17 cellular contexts compared by ENCODE assay signal in genomic region chr5:92994392-92994791, GRCh38.
DNase-seq lines count a peak whose midpoint lies in the region; ATAC-seq and TF ChIP-seq lines count a peak whose summit lies in the region.
"Had no signal": no experiment of that assay in that cellular context is flagged by ENCODE, and none has a peak within 500 bp of the region (broad histone marks: within the 10 kb centered on the region; RNA-seq: fewer than 3 reads in every experiment).

No MANE protein-coding gene starts in this region.

- ATAC-seq in SK-N-SH treated with all-trans-retinoic acid at 6 μM for 48 hours (no peak), HCT116 (no peak), WTC11 (no peak), HG02642 (IDR thresholded peaks at IDR 0.05; ENCODE audit: poor library complexity, unreplicated experiment) (no peak)
- ATAC-seq: A549; CD8-positive, alpha-beta T cell had no signal

- intact Hi-C loops in HCT116 (cut with micrococcal nuclease), result no loop called here

- TF ChIP-seq EP300 in SK-N-SH (IDR thresholded peaks at IDR 0.05; ENCODE audit: borderline replicate concordance in 1 of 2, low read depth in 1 of 2, low read length in 1 of 2), result no peak

- no peak overlapping the region for H3K27ac Mint-ChIP-seq in WTC11
- H3K27ac Mint-ChIP-seq: B cell; CD4-positive, alpha-beta T cell; CD8-positive, alpha-beta T cell had no signal

- no peak for TF ChIP-seq POLR2A in HCT116 (IDR thresholded peaks at IDR 0.05; ENCODE audit: borderline replicate concordance, extremely low read depth, insufficient read depth, insufficient read length)

- POLR2A ChIA-PET in SK-N-SH (lab: Yijun Ruan, JAX) (no interaction called here), HCT116 (lab: Charles Lee) (no interaction called here), WTC11 (lab: Charles Lee) (no interaction called here)

- CTCF ChIA-PET in SK-N-SH (lab: Yijun Ruan, JAX), result interaction anchor here (0.6 kb wide), 1 partner anchor 26 kb away, joined by 3 read pairs; no protein-coding TSS in a partner anchor
- CTCF ChIA-PET in HCT116 (lab: Charles Lee), result no interaction called here
- CTCF ChIA-PET in WTC11 (lab: Charles Lee), result no interaction called here

- H3K79me2 ChIP-seq in SK-N-SH (ENCODE audit: insufficient read depth), result no peaks in the 10 kb centered on the region
- no peaks in the 10 kb centered on the region for H3K79me2 ChIP-seq in HCT116 (ENCODE audit: insufficient read depth, low read length)

- H3K4me3 ChIP-seq in SK-N-SH (ENCODE audit: low read depth in 2 of 2, low read length in 1 of 2) (no peak overlapping the region), HCT116 (replicated peaks in 1 of 2; ENCODE audit: low read depth in 1 of 2, low read length in 2 of 2) (no peak overlapping the region)
- H3K4me3 ChIP-seq: A549; BLaER1 treated with 17β-estradiol and CSF1 and Interleukin-3, amounts not matched to agents 10 nM and 100 nM had no signal

- H3K4me2 ChIP-seq in SK-N-SH (no peak overlapping the region), HCT116 (ENCODE audit: low read length) (no peak overlapping the region)
- H3K4me2 ChIP-seq: A549; BLaER1 treated with 17β-estradiol and CSF1 and Interleukin-3, amounts not matched to agents 10 nM and 100 nM had no signal

- RAD21 ChIA-PET in HCT116 (lab: Charles Lee; ENCODE audit: low non-redundant PET in 1 of 2, low total read pairs in 2 of 2, uncharacterized antibody in 2 of 2, unreplicated experiment in 2 of 2), result no interaction called here

- peaks cover 23% of the 10 kb centered on the region for H3K9me3 Mint-ChIP-seq in WTC11

- H3K36me3 ChIP-seq in SK-N-SH (replicated peaks in 1 of 2; ENCODE audit: control insufficient read depth in 1 of 2, insufficient read depth in 2 of 2, low read length in 1 of 2) (no peaks in the 10 kb centered on the region), HCT116 (ENCODE audit: control insufficient read depth in 1 of 2, insufficient read depth in 2 of 2, low read length in 2 of 2) (no peaks in the 10 kb centered on the region)
- H3K36me3 ChIP-seq: BLaER1 treated with 17β-estradiol and CSF1 and Interleukin-3, amounts not matched to agents 10 nM and 100 nM had no signal

- no peaks in the 10 kb centered on the region for H3K9me2 ChIP-seq in SK-N-SH
- no peaks in the 10 kb centered on the region for H3K9me2 ChIP-seq in HCT116 (ENCODE audit: insufficient read depth)

- H2AFZ ChIP-seq in SK-N-SH (ENCODE audit: low read depth), result no peak overlapping the region
- peak overlapping the region; percentile 62 for H2AFZ ChIP-seq in HCT116 (ENCODE audit: low read depth, low read length, poor library complexity, severe bottlenecking)

- no peaks in the 10 kb centered on the region for H4K20me1 ChIP-seq in SK-N-SH (ENCODE audit: insufficient read depth)
- H4K20me1 ChIP-seq in HCT116 (ENCODE audit: insufficient read depth), result no peaks in the 10 kb centered on the region
- H4K20me1 ChIP-seq: BLaER1 treated with 17β-estradiol and CSF1 and Interleukin-3, amounts not matched to agents 10 nM and 100 nM had no signal

- WGBS in SK-N-SH (ENCODE audit: low lambda C conversion rate), result 100% methylated on average over 1 of the region's 1 CpG

- peaks cover 11% of the 10 kb centered on the region for H3F3A ChIP-seq in SK-N-SH (replicated peaks; ENCODE audit: insufficient read depth)

- TF ChIP-seq CTCF in SK-N-SH (IDR thresholded peaks at IDR 0.05), result no peak
- TF ChIP-seq CTCF in HCT116 (IDR thresholded peaks at IDR 0.05 in 2 of 3, conservative IDR thresholded peaks at IDR 0.05 in 1 of 3; ENCODE audit: borderline replicate concordance in 1 of 3, insufficient read depth in 1 of 3, low read depth in 2 of 3, low read length in 2 of 3), result no peak
- no peak for TF ChIP-seq CTCF in WTC11 (IDR thresholded peaks at IDR 0.05)

- DNase-seq in SK-N-SH (no peak), HCT116 (ENCODE audit: low read depth, low spot score) (no peak), WTC11 (ENCODE audit: low spot score) (no peak)
- DNase-seq: AML-193; Caco-2; Calu3; CD4-positive, alpha-beta T cell; CD8-positive, alpha-beta T cell; DMS79 treated with DMSO at 0.1 percent for 48 hours; GF-D8 had no signal

- H3K27ac ChIP-seq in SK-N-SH (ENCODE audit: low read depth in 2 of 2, low read length in 1 of 2), result no peak overlapping the region
- no peak overlapping the region for H3K27ac ChIP-seq in HCT116 (ENCODE audit: low read depth, low read length)
- H3K27ac ChIP-seq: 22Rv1; A549; BLaER1 treated with 17β-estradiol and CSF1 and Interleukin-3, amounts not matched to agents 10 nM and 100 nM; C4-2B had no signal

- H3K4me3 Mint-ChIP-seq in WTC11, result no peak overlapping the region
- H3K4me3 Mint-ChIP-seq: B cell; CD4-positive, alpha-beta T cell; CD8-positive, alpha-beta T cell had no signal

- no peaks in the 10 kb centered on the region; the same call in 1 of the 2 replicates for H3K27me3 Mint-ChIP-seq in WTC11 (ENCODE audit: low read depth)
- H3K27me3 Mint-ChIP-seq: B cell; CD4-positive, alpha-beta T cell had no signal

- H3K4me1 Mint-ChIP-seq in WTC11, result 0 out of 2 replicates have a peak, but pooled peaks cover 3% of the 10 kb centered on the region
- H3K4me1 Mint-ChIP-seq: B cell had no signal

- H3K9me3 ChIP-seq in SK-N-SH, result peaks cover 10% of the 10 kb centered on the region
- H3K9me3 ChIP-seq in HCT116 (ENCODE audit: control insufficient read depth in 1 of 2, insufficient read depth in 1 of 2, low read depth in 1 of 2, low read length in 2 of 2), result no peaks in the 10 kb centered on the region
- H3K9me3 ChIP-seq: Caco-2 had no signal

- no peak overlapping the region for H3K9ac ChIP-seq in SK-N-SH
- H3K9ac ChIP-seq in HCT116 (ENCODE audit: low read length), result no peak overlapping the region
- H3K9ac ChIP-seq: BLaER1 treated with 17β-estradiol and CSF1 and Interleukin-3, amounts not matched to agents 10 nM and 100 nM had no signal

- H3K27me3 ChIP-seq in SK-N-SH (ENCODE audit: insufficient read depth), result no peaks in the 10 kb centered on the region
- no peaks in the 10 kb centered on the region for H3K27me3 ChIP-seq in HCT116 (ENCODE audit: insufficient read depth, low read length)
- H3K27me3 ChIP-seq: BLaER1 treated with 17β-estradiol and CSF1 and Interleukin-3, amounts not matched to agents 10 nM and 100 nM had no signal

- H3K4me1 ChIP-seq in SK-N-SH (ENCODE audit: control insufficient read depth in 1 of 2, insufficient read depth in 2 of 2, low read depth in 1 of 2, low read length in 1 of 2), result peaks cover 3 to 9% of the 10 kb centered on the region in 2 experiments; a peak in 2 of 4 replicates
- H3K4me1 ChIP-seq in HCT116 (ENCODE audit: control insufficient read depth in 1 of 2, insufficient read depth in 2 of 2, low read length in 2 of 2), result 0 out of 4 replicates have a peak, but pooled peaks cover 0 to 3% of the 10 kb centered on the region in 2 experiments
- H3K4me1 ChIP-seq: BLaER1 treated with 17β-estradiol and CSF1 and Interleukin-3, amounts not matched to agents 10 nM and 100 nM; Caco-2 had no signal

- TF ChIP-seq RAD21 in SK-N-SH (IDR thresholded peaks at IDR 0.05; ENCODE audit: low read length), result no peak
- TF ChIP-seq RAD21 in HCT116 (IDR thresholded peaks at IDR 0.05; ENCODE audit: low read depth), result no peak

- BruUV-seq in HCT116 (replicated peaks; lab: Mats Ljungman, UMichigan), result no TSS peak

- H3K36me3 Mint-ChIP-seq in WTC11, result peaks cover 12% of the 10 kb centered on the region
- H3K36me3 Mint-ChIP-seq: CD8-positive, alpha-beta T cell had no signal

TF ChIP-seq in SK-N-SH treated with all-trans-retinoic acid at 6 μM for 48 hours, 23 proteins besides CTCF, POLR2A, EP300 and RAD21:
- TF ChIP-seq ZNF70 (CRISPR knock-in tag; IDR thresholded peaks at IDR 0.05) (no peak), ZFP30 (CRISPR knock-in tag; IDR thresholded peaks at IDR 0.05) (peak; percentile 96)

TF ChIP-seq in SK-N-SH, 30 proteins besides CTCF, POLR2A, EP300 and RAD21 (continues in another document):
- TF ChIP-seq GABPA (IDR thresholded peaks at IDR 0.05; ENCODE audit: low read depth) (no peak), SIN3A (IDR thresholded peaks at IDR 0.05; ENCODE audit: borderline replicate concordance, low read depth, low read length) (no peak), RXRA (IDR thresholded peaks at IDR 0.05; ENCODE audit: borderline replicate concordance, low read depth) (no peak), FOXJ3 (CRISPR knock-in tag; IDR thresholded peaks at IDR 0.05) (no peak), TEAD4 (IDR thresholded peaks at IDR 0.05; ENCODE audit: borderline replicate concordance, insufficient read depth) (no peak)

TF ChIP-seq in HCT116, 20 proteins besides CTCF, POLR2A, EP300 and RAD21:
- TF ChIP-seq POLR2AphosphoS5 (IDR thresholded peaks at IDR 0.05; ENCODE audit: low read depth, low read length) (no peak), TCF7L2 (IDR thresholded peaks at IDR 0.05; ENCODE audit: borderline replicate concordance, extremely low read depth, insufficient read depth, insufficient read length) (no peak)
TF ChIP-seq in HCT116: peak in this region for 0.

TF ChIP-seq in WTC11, 78 proteins besides CTCF, POLR2A, EP300 and RAD21:
- TF ChIP-seq GTF2I (CRISPR knock-in tag; conservative IDR thresholded peaks at IDR 0.05), result 0 out of 2 replicates have a peak, but pooled peaks have one; percentile 18
- TF ChIP-seq TEAD1 (CRISPR knock-in tag; IDR thresholded peaks at IDR 0.05), result no peak
